ENCODE assay signal across 8 cellular contexts in the genomic region with DNA sequence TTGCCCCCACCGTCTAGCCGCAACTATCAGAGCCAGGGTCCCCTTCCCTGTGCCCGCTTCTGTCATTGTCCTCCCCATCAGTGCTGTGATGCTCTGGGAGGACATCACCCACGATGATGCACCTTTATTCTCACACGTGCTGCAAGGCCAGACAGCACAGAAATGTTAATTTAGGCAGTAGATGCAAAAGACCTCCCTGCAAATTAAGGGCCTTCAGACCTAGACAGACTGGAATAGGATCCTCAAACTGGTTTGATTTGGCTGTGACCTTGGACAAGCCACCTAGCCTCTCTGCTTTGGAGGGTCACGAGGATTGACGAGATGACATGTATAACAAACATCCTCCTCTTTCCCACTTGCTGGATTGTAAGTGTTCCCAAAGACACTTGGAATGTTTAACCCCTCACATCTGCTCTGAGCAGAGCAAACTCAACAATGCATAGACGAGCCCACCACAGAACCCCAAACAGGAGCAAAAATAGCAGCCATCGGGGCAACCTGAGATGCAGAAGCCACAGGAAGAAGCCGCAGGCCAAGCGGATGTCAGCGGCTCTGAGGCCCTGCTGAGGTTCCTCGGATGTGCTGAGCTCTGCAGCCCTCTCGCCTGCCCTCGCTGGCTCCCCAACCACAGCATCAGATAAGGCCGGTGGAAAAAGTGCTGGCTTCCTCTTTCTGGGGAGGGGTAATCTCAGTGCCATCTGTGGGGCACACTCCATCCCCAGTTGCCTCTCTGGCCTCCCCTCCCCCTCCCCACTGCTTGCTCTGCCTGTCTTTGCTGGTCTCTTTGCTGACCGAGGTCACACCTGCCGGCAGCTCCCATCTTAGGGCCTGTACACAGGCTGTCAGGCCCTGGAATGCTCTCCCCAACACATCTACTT. TPM values are rescaled to one million over a fixed set of nuclear protein-coding genes. Genes with fewer than 3 reads are reported as not detected.
DNase-seq lines count a peak whose midpoint lies in the region; ATAC-seq and TF ChIP-seq lines count a peak whose summit lies in the region.

No MANE protein-coding gene starts in this region.

- H3K27me3 Mint-ChIP-seq in activated naive CD8-positive, alpha-beta T cell treated with anti-CD3 and anti-CD28 coated beads, Interleukin-2, amount 10 ng/mL, durations not matched to agents 7 days and 5 days, result peaks cover 66% of the 10 kb centered on the region

- H3K27ac ChIP-seq in tibial nerve, result no peak overlapping the region

- TF ChIP-seq CTCF in tibial nerve (IDR thresholded peaks at IDR 0.05), result no peak

- H3K36me3 ChIP-seq in tibial nerve, result no peaks in the 10 kb centered on the region

- H3K9me3 Mint-ChIP-seq in activated naive CD8-positive, alpha-beta T cell treated with anti-CD3 and anti-CD28 coated beads, Interleukin-2, amount 10 ng/mL, durations not matched to agents 7 days and 5 days, result no peaks in the 10 kb centered on the region

- no peaks in the 10 kb centered on the region for H3K27me3 ChIP-seq in tibial nerve

- ATAC-seq in GM18499 (IDR thresholded peaks at IDR 0.05; ENCODE audit: insufficient read depth, unreplicated experiment) (peak; percentile 50), HG03039 (IDR thresholded peaks at IDR 0.05; ENCODE audit: unreplicated experiment) (peak; percentile 52), HG02970 (IDR thresholded peaks at IDR 0.05; ENCODE audit: low FRiP score, unreplicated experiment) (no peak)
- peak; percentile 91 for ATAC-seq in activated naive CD8-positive, alpha-beta T cell treated with anti-CD3 and anti-CD28 coated beads, Interleukin-2, amount 10 ng/mL, durations not matched to agents 7 days and 5 days (ENCODE audit: low read depth)

- H3K36me3 Mint-ChIP-seq in activated naive CD8-positive, alpha-beta T cell treated with anti-CD3 and anti-CD28 coated beads, Interleukin-2, amount 10 ng/mL, durations not matched to agents 7 days and 5 days, result no peaks in the 10 kb centered on the region

- H3K4me3 ChIP-seq in tibial nerve, result no peak overlapping the region

- no peak for TF ChIP-seq POLR2A in tibial nerve (IDR thresholded peaks at IDR 0.05)

- peaks cover 0 to 8% (median 3%) of the 10 kb centered on the region in 4 donors for H3K4me1 ChIP-seq in tibial nerve

- peak overlapping the region; percentile 54 for H3K4me3 Mint-ChIP-seq in activated naive CD8-positive, alpha-beta T cell treated with anti-CD3 and anti-CD28 coated beads, Interleukin-2, amount 10 ng/mL, durations not matched to agents 7 days and 5 days

- peaks cover 60% of the 10 kb centered on the region for H3K4me1 Mint-ChIP-seq in activated naive CD8-positive, alpha-beta T cell treated with anti-CD3 and anti-CD28 coated beads, Interleukin-2, amount 10 ng/mL, durations not matched to agents 7 days and 5 days

- H3K27ac Mint-ChIP-seq in activated naive CD8-positive, alpha-beta T cell treated with anti-CD3 and anti-CD28 coated beads, Interleukin-2, amount 10 ng/mL, durations not matched to agents 7 days and 5 days, result peak overlapping the region; percentile 64

- peak; percentile 21 to 93 (median 57) for DNase-seq in T-helper 1 cell
- DNase-seq in activated naive CD8-positive, alpha-beta T cell treated with anti-CD3 and anti-CD28 coated beads, Interleukin-2, amount 10 ng/mL, durations not matched to agents 7 days and 5 days, result peak; percentile 86
- peak; percentile 31 for DNase-seq in stimulated activated CD4-positive, alpha-beta T cell treated with anti-CD3 and anti-CD28 coated beads, Interleukin-2, amount 100 ng/mL, for 4 hours (ENCODE audit: low read depth)
- DNase-seq in DMS153 (lab: John Stamatoyannopoulos, UW), result no peak
- no peak for DNase-seq in tibial nerve (ENCODE audit: low spot score in 2 of 2)

- POLR2A ChIA-PET in activated naive CD8-positive, alpha-beta T cell treated with anti-CD3 and anti-CD28 coated beads, Interleukin-2, amount 10 ng/mL, durations not matched to agents 7 days and 5 days (lab: Charles Lee), result no interaction called here

- 65 to 73% methylated on average over 18 of the region's 18 CpGs for WGBS in tibial nerve, 2 donors

- no peak for TF ChIP-seq EP300 in tibial nerve (IDR thresholded peaks at IDR 0.05)

- H3K9me3 ChIP-seq in tibial nerve, result no peaks in the 10 kb centered on the region

RNA-seq across cellular contexts. Expression of a gene that starts 35.3 kb away (rescaled TPM):
- total RNA-seq in activated naive CD8-positive, alpha-beta T cell treated with anti-CD3 and anti-CD28 coated beads, Interleukin-2, amount 10 ng/mL, durations not matched to agents 7 days and 5 days, result under 1 TPM; 0.26 to 0.44 TPM
- total RNA-seq in tibial nerve, result 1 to 10 TPM; 1.3 to 3.3 (median 1.9) TPM

Comparison
In these comparisons a context has a peak if more than half of its experiments do, and no peak if none do; other contexts are left out.
1. DNase-seq: peak in T-helper 1 cell (5 of 5), activated naive CD8-positive, alpha-beta T cell treated with anti-CD3 and anti-CD28 coated beads, Interleukin-2, amount 10 ng/mL, durations not matched to agents 7 days and 5 days (single experiment) and stimulated activated CD4-positive, alpha-beta T cell treated with anti-CD3 and anti-CD28 coated beads, Interleukin-2, amount 100 ng/mL, for 4 hours (single experiment); none in DMS153 (single experiment) and tibial nerve (0 of 2).